ENCODE assay signal across 19 cellular contexts in genomic region chr7:70553364-70553763, GRCh38.
DNase-seq lines count a peak whose midpoint lies in the region; ATAC-seq, FAIRE-seq and TF ChIP-seq lines count a peak whose summit lies in the region.
"Had no signal": no experiment of that assay in that cellular context is flagged by ENCODE, and none has a peak within 500 bp of the region (broad histone marks: within the 10 kb centered on the region; RNA-seq: fewer than 3 reads in every experiment).

No MANE protein-coding gene starts in this region.

- no peak for ATAC-seq in HepG2
- ATAC-seq in esophagus mucosa = peak; percentile 57

- peaks cover 0 to 8% (median 2%) of the 10 kb centered on the region in 4 donors for H3K4me1 ChIP-seq in liver (ENCODE audit: control insufficient read depth in 4 of 4, insufficient read depth in 4 of 4, low read length in 3 of 4)
- no peaks in the 10 kb centered on the region for H3K4me1 ChIP-seq in HepG2 (ENCODE audit: insufficient read depth, low read length)

- H3K9me3 ChIP-seq in liver (ENCODE audit: control insufficient read depth in 4 of 4, low read length in 3 of 4) (no peaks in the 10 kb centered on the region), HepG2 (ENCODE audit: low read length) (no peaks in the 10 kb centered on the region)
- H3K9me3 ChIP-seq: MG63 had no signal

- H4K20me1 ChIP-seq in HepG2 (ENCODE audit: insufficient read depth, low read length) = no peaks in the 10 kb centered on the region

- TF ChIP-seq RAD21 in liver (IDR thresholded peaks at IDR 0.05) (peak in 1 of 2 donors; percentile 41), HepG2 (CRISPR knock-in tag; IDR thresholded peaks at IDR 0.05) (no peak)

- H2AFZ ChIP-seq in HepG2 (ENCODE audit: low read length) = no peak overlapping the region
- H2AFZ ChIP-seq: PC-9 had no signal

- no peak overlapping the region for H3K4me2 ChIP-seq in HepG2 (ENCODE audit: low read depth, low read length)
- H3K4me2 ChIP-seq: PC-9 had no signal

- H3K4me3 ChIP-seq in liver (ENCODE audit: low read depth in 1 of 3, low read length in 3 of 3) (no peak overlapping the region), HepG2 (replicated peaks in 1 of 3; ENCODE audit: insufficient read depth in 1 of 3, low read depth in 2 of 3, low read length in 3 of 3) (no peak overlapping the region)
- H3K4me3 ChIP-seq: MG63, PC-9, SK-N-MC had no signal

- H3K9ac ChIP-seq in liver (ENCODE audit: low read depth in 1 of 2, low read length in 2 of 2) = no peak overlapping the region
- H3K9ac ChIP-seq in HepG2 (ENCODE audit: insufficient read depth, low read depth, low read length) = no peak overlapping the region

- in situ Hi-C loops in HepG2 (cut with HindIII; ENCODE audit: extremely low pct_ligation_motif_present, low pct_unique_long_range_greater_than_20kb) = no loop called here
- in situ Hi-C loops in GM13977 (cut with MboI; ENCODE audit: low pct_unique_long_range_greater_than_20kb, low sequenced_read_pairs, unreplicated experiment) = no loop called here

- no TSS peak for BruUV-seq in HepG2 (replicated peaks; lab: Mats Ljungman, UMichigan)

- POLR2A ChIA-PET in HepG2 (lab: Yijun Ruan, JAX) = no interaction called here

- 59% methylated on average over 1 of the region's 1 CpG for WGBS in liver
- WGBS in HepG2 (ENCODE audit: low lambda C conversion rate) = 11% methylated on average over 1 of the region's 1 CpG

- no peaks in the 10 kb centered on the region for H3K79me2 ChIP-seq in HepG2 (ENCODE audit: insufficient read depth, low read length)

- H3K27me3 ChIP-seq in liver (ENCODE audit: control insufficient read depth in 4 of 4, insufficient read depth in 4 of 4, low read length in 3 of 4) = no peaks in the 10 kb centered on the region
- H3K27me3 ChIP-seq in HepG2 (ENCODE audit: control insufficient read depth in 1 of 2, insufficient read depth in 2 of 2, low read length in 2 of 2) = no peaks in the 10 kb centered on the region
- H3K27me3 ChIP-seq: MG63 had no signal

- intact Hi-C loops in HepG2 (cut with micrococcal nuclease; ENCODE audit: unreplicated experiment) = no loop called here

- TF ChIP-seq CTCF in liver (IDR thresholded peaks at IDR 0.05; ENCODE audit: low read depth, low read length, missing input control) (no peak), HepG2 (CRISPR knock-in tag; IDR thresholded peaks at IDR 0.05) (no peak), GM13977 (IDR thresholded peaks at IDR 0.05; ENCODE audit: extremely low read depth, insufficient read depth, missing control alignments) (no peak)

- no peaks in the 10 kb centered on the region for H3K36me3 ChIP-seq in liver (ENCODE audit: control insufficient read depth in 4 of 4, insufficient read depth in 3 of 4, low read depth in 1 of 4, low read length in 3 of 4)
- H3K36me3 ChIP-seq in HepG2 (replicated peaks in 1 of 2; ENCODE audit: control insufficient read depth in 1 of 2, insufficient read depth in 2 of 2, low read length in 2 of 2) = no peaks in the 10 kb centered on the region
- H3K36me3 ChIP-seq: MG63 had no signal

- CTCF ChIA-PET in HepG2 (lab: Yijun Ruan, JAX; ENCODE audit: low intra/inter-chr PET ratio, low total read pairs) = no interaction called here

- FAIRE-seq in HepG2 (lab: Jason Lieb, UNC) = no peak
- FAIRE-seq: A204.1, D721Med had no signal

- TF ChIP-seq POLR2A in HepG2 (IDR thresholded peaks at IDR 0.05; ENCODE audit: insufficient read depth in 1 of 2, low read depth in 2 of 2, low read length in 2 of 2) = no peak

- TF ChIP-seq EP300 in HepG2 (IDR thresholded peaks at IDR 0.05; ENCODE audit: low read depth in 2 of 2, low read length in 2 of 2) (no peak), HepG2 (CRISPR knock-in tag; IDR thresholded peaks at IDR 0.05; ENCODE audit: borderline replicate concordance) (no peak)

- DNase-seq in HepG2 (ENCODE audit: low spot score) (no peak), midbrain (lab: John Stamatoyannopoulos, UW) (peak; percentile 50), D341Med (ENCODE audit: low spot score) (no peak), GM13977 (ENCODE audit: low spot score) (no peak), SK-N-DZ (ENCODE audit: low spot score) (no peak)
- no peak for DNase-seq in stimulated activated naive CD4-positive, alpha-beta T cell treated with Interleukin-2 at 50 U/mL for 16 hours (lab: John Stamatoyannopoulos, UW)
- DNase-seq: CD4-positive, CD25-positive, alpha-beta regulatory T cell; H9; MG63; NCI-H1105 treated with DMSO at 0.1 percent for 48 hours; NCI-H187; NCI-H510A treated with DMSO at 0.1 percent for 48 hours; NK-92 treated with Interleukin-12 subunit alpha and Interleukin-12 subunit beta, amount 100 ng/mL, for 24 hours; PC-9 had no signal

- peak overlapping the region; percentile 33 to 58 for H3K27ac ChIP-seq in liver (ENCODE audit: low read depth in 1 of 2, low read length in 2 of 2)
- no peak overlapping the region for H3K27ac ChIP-seq in HepG2 (ENCODE audit: extremely low read length, insufficient read depth, low read length)
- H3K27ac ChIP-seq: PC-9, SK-N-MC had no signal

TF ChIP-seq in liver, 16 proteins besides CTCF, POLR2A, EP300 and RAD21:
- TF ChIP-seq, protein P1, sequence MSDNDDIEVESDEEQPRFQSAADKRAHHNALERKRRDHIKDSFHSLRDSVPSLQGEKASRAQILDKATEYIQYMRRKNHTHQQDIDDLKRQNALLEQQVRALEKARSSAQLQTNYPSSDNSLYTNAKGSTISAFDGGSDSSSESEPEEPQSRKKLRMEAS (IDR thresholded peaks at IDR 0.05) = no peak
- no peak for TF ChIP-seq JUND (IDR thresholded peaks at IDR 0.05)
- TF ChIP-seq HNF4A (conservative IDR thresholded peaks at IDR 0.05) = peak; percentile 14 to 31
- TF ChIP-seq TAF1 (conservative IDR thresholded peaks at IDR 0.05) = no peak
- no peak for TF ChIP-seq NR2F2 (IDR thresholded peaks at IDR 0.05)
- TF ChIP-seq ZBTB33 (IDR thresholded peaks at IDR 0.05) = no peak
- TF ChIP-seq RXRA (IDR thresholded peaks at IDR 0.05) = peak in 1 of 2 donors; percentile 43

TF ChIP-seq in HepG2, 621 proteins besides CTCF, POLR2A, EP300 and RAD21 (continues in another document):
- TF ChIP-seq ZFP36 (IDR thresholded peaks at IDR 0.05; ENCODE audit: borderline replicate concordance, low read depth, low read length, partially characterized antibody) = no peak
- no peak for TF ChIP-seq NRL (CRISPR knock-in tag; IDR thresholded peaks at IDR 0.05; ENCODE audit: borderline replicate concordance)
- TF ChIP-seq PHF5A (CRISPR knock-in tag; IDR thresholded peaks at IDR 0.05; ENCODE audit: low read depth, unreplicated experiment) = no peak
- TF ChIP-seq E2F5 (CRISPR knock-in tag; conservative IDR thresholded peaks at IDR 0.05) = no peak
- no peak for TF ChIP-seq MLXIP (CRISPR knock-in tag; IDR thresholded peaks at IDR 0.05; ENCODE audit: borderline replicate concordance)
- no peak for TF ChIP-seq ZNF652 (CRISPR knock-in tag; IDR thresholded peaks at IDR 0.05; ENCODE audit: borderline replicate concordance, low read depth)
- no peak for TF ChIP-seq ZNF3 (CRISPR knock-in tag; IDR thresholded peaks at IDR 0.05)
- no peak for TF ChIP-seq JDP2 (CRISPR knock-in tag; IDR thresholded peaks at IDR 0.05; ENCODE audit: borderline replicate concordance)
- no peak for TF ChIP-seq SAFB2 (CRISPR knock-in tag; IDR thresholded peaks at IDR 0.05; ENCODE audit: borderline replicate concordance, low read depth)
- no peak for TF ChIP-seq RARG (CRISPR knock-in tag; IDR thresholded peaks at IDR 0.05; ENCODE audit: low read depth)
- no peak for TF ChIP-seq ZNF891 (CRISPR knock-in tag; IDR thresholded peaks at IDR 0.05)
- no peak for TF ChIP-seq ZNF205 (CRISPR knock-in tag; IDR thresholded peaks at IDR 0.05)
- TF ChIP-seq SRF (IDR thresholded peaks at IDR 0.05; ENCODE audit: low read depth, low read length) = no peak
- no peak for TF ChIP-seq ZNF616 (CRISPR knock-in tag; IDR thresholded peaks at IDR 0.05; ENCODE audit: low read depth)
- TF ChIP-seq, protein P2, sequence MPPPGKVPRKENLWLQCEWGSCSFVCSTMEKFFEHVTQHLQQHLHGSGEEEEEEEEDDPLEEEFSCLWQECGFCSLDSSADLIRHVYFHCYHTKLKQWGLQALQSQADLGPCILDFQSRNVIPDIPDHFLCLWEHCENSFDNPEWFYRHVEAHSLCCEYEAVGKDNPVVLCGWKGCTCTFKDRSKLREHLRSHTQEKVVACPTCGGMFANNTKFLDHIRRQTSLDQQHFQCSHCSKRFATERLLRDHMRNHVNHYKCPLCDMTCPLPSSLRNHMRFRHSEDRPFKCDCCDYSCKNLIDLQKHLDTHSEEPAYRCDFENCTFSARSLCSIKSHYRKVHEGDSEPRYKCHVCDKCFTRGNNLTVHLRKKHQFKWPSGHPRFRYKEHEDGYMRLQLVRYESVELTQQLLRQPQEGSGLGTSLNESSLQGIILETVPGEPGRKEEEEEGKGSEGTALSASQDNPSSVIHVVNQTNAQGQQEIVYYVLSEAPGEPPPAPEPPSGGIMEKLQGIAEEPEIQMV (CRISPR knock-in tag; IDR thresholded peaks at IDR 0.05; ENCODE audit: low read depth) = no peak
- TF ChIP-seq FOXJ3 (CRISPR knock-in tag; IDR thresholded peaks at IDR 0.05; ENCODE audit: borderline replicate concordance) = no peak
